ENCODE assay signal across 28 cellular contexts in genomic region chr1:18271336-18271735, GRCh38.
"Had no signal": no experiment of that assay in that cellular context is flagged by ENCODE, and none has a peak within 500 bp of the region (broad histone marks: within the 10 kb centered on the region; RNA-seq: fewer than 3 reads in every experiment).

No MANE protein-coding gene starts in this region.

- FAIRE-seq: colon, endometrium, endothelial cell of umbilical vein, frontal cortex had no signal

- H3K4me1 ChIP-seq: colonic mucosa, esophagus muscularis mucosa, esophagus squamous epithelium, foreskin keratinocyte, gastrocnemius medialis, gastroesophageal sphincter, heart left ventricle, heart right ventricle had no signal

- H3K4me3 ChIP-seq: colonic mucosa, coronary artery, dorsolateral prefrontal cortex, esophagus muscularis mucosa, esophagus squamous epithelium, gastrocnemius medialis, gastroesophageal sphincter, heart left ventricle, heart right ventricle had no signal

- H3K27ac ChIP-seq: colonic mucosa, coronary artery, dorsolateral prefrontal cortex, epithelial cell of prostate, esophagus muscularis mucosa, esophagus squamous epithelium, foreskin keratinocyte, gastrocnemius medialis, gastroesophageal sphincter, heart left ventricle, heart right ventricle had no signal

- H3K9me3 ChIP-seq: colonic mucosa, esophagus squamous epithelium, gastrocnemius medialis, heart left ventricle had no signal

- H3K27me3 ChIP-seq: colonic mucosa, foreskin keratinocyte, gastrocnemius medialis had no signal

- H3K36me3 ChIP-seq: colonic mucosa, esophagus muscularis mucosa, esophagus squamous epithelium, gastrocnemius medialis, gastroesophageal sphincter, heart left ventricle, heart right ventricle had no signal

- ATAC-seq: effector memory CD8-positive, alpha-beta T cell; esophagus mucosa; foreskin keratinocyte; gastrocnemius medialis; gastroesophageal sphincter; heart left ventricle; heart right ventricle had no signal

- DNase-seq: colonic mucosa; cortex of kidney; dermis blood vessel endothelial cell; dorsolateral prefrontal cortex; effector CD4-positive, alpha-beta T cell; effector CD8-positive, alpha-beta T cell; effector memory CD4-positive, alpha-beta T cell; effector memory CD8-positive, alpha-beta T cell; endodermal cell; erythroblast; esophagus squamous epithelium; foreskin fibroblast; foreskin keratinocyte; foreskin melanocyte; gastrocnemius medialis; glutamatergic neuron; head of caudate nucleus; heart left ventricle; heart right ventricle had no signal
